Comparison of ENCODE assay signal across 8 cellular contexts in the genomic region with DNA sequence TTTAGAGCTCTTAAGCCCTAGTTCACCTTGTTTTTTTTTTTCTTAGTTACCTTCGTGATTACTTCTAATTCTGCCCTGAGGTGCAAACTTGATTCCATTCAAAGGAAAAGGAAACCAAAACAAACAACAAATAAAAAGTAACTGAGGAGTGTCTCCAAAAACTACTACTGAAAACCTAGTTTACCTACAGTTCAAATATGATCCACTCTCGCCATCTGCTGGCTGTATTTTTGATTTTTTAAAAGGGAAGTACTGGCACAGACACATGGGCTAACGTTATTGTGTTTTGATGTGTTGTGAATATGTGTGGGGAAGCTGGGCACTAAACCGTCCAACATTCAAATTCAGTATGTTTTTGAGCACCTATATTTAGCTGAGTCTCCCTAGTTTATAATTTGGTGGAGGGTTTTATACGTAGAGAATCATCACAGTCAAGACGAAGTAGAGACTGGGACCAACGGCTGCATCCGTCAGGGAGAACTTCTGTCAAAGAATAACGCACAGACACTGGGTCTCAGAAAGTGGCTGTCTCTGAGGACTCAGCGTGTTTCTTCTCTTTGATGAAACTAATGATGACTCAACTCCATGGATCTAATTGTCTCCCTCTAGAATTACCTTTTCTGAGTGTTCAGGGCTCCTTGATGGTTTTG.
A peak's percentile ranks its signal among the peaks of the same experiment; 100 is the strongest.
DNase-seq lines count a peak whose midpoint lies in the region; TF ChIP-seq lines count a peak whose summit lies in the region.

No MANE protein-coding gene starts in this region.

- no peak overlapping the region for H3K4me3 ChIP-seq in SU-DHL-6 (ENCODE audit: insufficient read depth, low read length, poor library complexity, severe bottlenecking)
- H3K4me3 ChIP-seq in prostate gland, result no peak overlapping the region

- intact Hi-C loops in prostate gland (cut with DNase I), result loop anchor here (5.0 to 10.0 kb wide), 3 partner anchors 272 to 1079 kb away; no protein-coding TSS in a partner anchor

- H3K36me3 ChIP-seq in SU-DHL-6 (ENCODE audit: low read length), result no peaks in the 10 kb centered on the region
- no peaks in the 10 kb centered on the region for H3K36me3 ChIP-seq in prostate gland

- peak overlapping the region; percentile 23 for H2AFZ ChIP-seq in SU-DHL-6 (ENCODE audit: low read depth, low read length, severe bottlenecking)

- H3K9me2 ChIP-seq in SU-DHL-6 (replicated peaks; ENCODE audit: insufficient read depth, low read length), result no peaks in the 10 kb centered on the region

- 13% methylated on average over 10 of the region's 10 CpGs for WGBS in prostate gland

- no peaks in the 10 kb centered on the region for H4K20me1 ChIP-seq in SU-DHL-6 (ENCODE audit: low read depth, low read length)

- no peaks in the 10 kb centered on the region for H3F3A ChIP-seq in SU-DHL-6 (ENCODE audit: insufficient read depth)

- no peaks in the 10 kb centered on the region for H3K79me2 ChIP-seq in SU-DHL-6 (ENCODE audit: insufficient read depth, low read length)

- no peaks in the 10 kb centered on the region for H3K27me3 ChIP-seq in SU-DHL-6 (ENCODE audit: low read length)
- H3K27me3 ChIP-seq in prostate gland (replicated peaks; ENCODE audit: insufficient read depth), result no peaks in the 10 kb centered on the region

- no peak overlapping the region for H3K27ac ChIP-seq in SU-DHL-6 (ENCODE audit: low read depth, low read length)
- H3K27ac ChIP-seq in prostate gland, result no peak overlapping the region

- no peak overlapping the region for H3K9ac ChIP-seq in SU-DHL-6 (ENCODE audit: low read length)

- H3K4me1 ChIP-seq in prostate gland (replicated peaks), result no peaks in the 10 kb centered on the region

- TF ChIP-seq CTCF in SU-DHL-6 (IDR thresholded peaks at IDR 0.05; ENCODE audit: insufficient read depth, low read length, poor library complexity, severe bottlenecking) (peak; percentile 29), prostate gland (IDR thresholded peaks at IDR 0.05) (peak; percentile 40 to 78 (median 70))

- H3K9me3 ChIP-seq in SU-DHL-6 (ENCODE audit: insufficient read depth, low read length) (no peaks in the 10 kb centered on the region), prostate gland (no peaks in the 10 kb centered on the region)

- TF ChIP-seq POLR2A in prostate gland (IDR thresholded peaks at IDR 0.05), result no peak

- DNase-seq in SIG-M5 treated with dmso at 0.1 percent for 504 hours (lab: John Stamatoyannopoulos, UW; ENCODE audit: unreplicated experiment), result peak; percentile 69
- no peak for DNase-seq in SIG-M5 (lab: John Stamatoyannopoulos, UW)
- DNase-seq in HCEC 1CT, result peak; percentile 32
- peak; percentile 60 to 89 (median 87) for DNase-seq in NCI-H1417 (lab: John Stamatoyannopoulos, UW)
- DNase-seq in foreskin melanocyte, result peak; percentile 60
- DNase-seq in prostate gland (ENCODE audit: low spot score), result peak; percentile 75
- no peak for DNase-seq in activated effector memory CD4-positive, alpha-beta T cell treated with Interleukin-2 at 50 U/mL for 16 hours

- no peak overlapping the region for H3K4me2 ChIP-seq in SU-DHL-6 (ENCODE audit: low read depth, low read length, poor library complexity, severe bottlenecking)

Comparison
In these comparisons a context has a peak if more than half of its experiments do, and no peak if none do; other contexts are left out.
1. DNase-seq: peak in SIG-M5 treated with dmso at 0.1 percent for 504 hours (single experiment), HCEC 1CT (single experiment), NCI-H1417 (3 of 3), foreskin melanocyte (single experiment) and prostate gland (single experiment); none in SIG-M5 (single experiment) and activated effector memory CD4-positive, alpha-beta T cell treated with Interleukin-2 at 50 U/mL for 16 hours (single experiment).